In the genomic region with DNA sequence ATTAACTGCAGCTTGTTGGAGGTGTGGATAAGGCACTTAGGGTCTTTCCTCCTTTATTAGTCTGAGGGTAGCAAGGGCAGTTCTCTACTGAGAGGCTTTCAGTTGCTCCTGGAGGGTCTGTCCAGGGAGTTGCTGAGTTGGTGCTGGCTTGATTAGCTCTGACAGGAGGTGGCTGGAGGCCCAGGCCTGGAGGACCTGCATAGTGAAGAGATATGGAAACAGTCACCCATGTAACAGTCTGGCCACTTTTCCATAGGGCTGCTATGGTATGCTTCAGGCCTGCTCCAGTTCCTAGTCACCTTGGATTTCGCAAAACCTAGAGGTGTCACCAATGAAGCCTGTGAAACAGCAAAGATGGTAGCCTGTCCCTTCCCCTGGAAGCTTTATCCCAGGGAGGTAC, we compare ENCODE assay signal across 19 cellular contexts.
DNase-seq lines count a peak whose midpoint lies in the region; ATAC-seq and TF ChIP-seq lines count a peak whose summit lies in the region.
"Had no signal": no experiment of that assay in that cellular context is flagged by ENCODE, and none has a peak within 500 bp of the region (broad histone marks: within the 10 kb centered on the region; RNA-seq: fewer than 3 reads in every experiment).

No MANE protein-coding gene starts in this region.

- peaks cover 66% of the 10 kb centered on the region for H3K4me1 Mint-ChIP-seq in activated T-cell treated with anti-CD3 and anti-CD28 coated beads, Interleukin-2, amount 50 U/mL, for 72 hours (ENCODE audit: low read depth)
- H3K4me1 Mint-ChIP-seq in stimulated activated naive CD8-positive, alpha-beta T cell treated with anti-CD3 and anti-CD28 coated beads, Interleukin-15, amount 100 ng/mL, for 72 hours = peaks cover 84% of the 10 kb centered on the region

- H3K4me3 Mint-ChIP-seq in activated T-cell treated with anti-CD3 and anti-CD28 coated beads, Interleukin-2, amount 50 U/mL, for 72 hours = no peak overlapping the region
- no peak overlapping the region for H3K4me3 Mint-ChIP-seq in stimulated activated naive CD8-positive, alpha-beta T cell treated with anti-CD3 and anti-CD28 coated beads, Interleukin-15, amount 100 ng/mL, for 72 hours
- H3K4me3 Mint-ChIP-seq: CD14-positive monocyte had no signal

- TF ChIP-seq CTCF in heart right ventricle (IDR thresholded peaks at IDR 0.05) (no peak), tibial artery (IDR thresholded peaks at IDR 0.05) (no peak)

- no peaks in the 10 kb centered on the region for H3K27me3 Mint-ChIP-seq in activated T-cell treated with anti-CD3 and anti-CD28 coated beads, Interleukin-2, amount 50 U/mL, for 72 hours (ENCODE audit: low read depth)
- no peaks in the 10 kb centered on the region for H3K27me3 Mint-ChIP-seq in stimulated activated naive CD8-positive, alpha-beta T cell treated with anti-CD3 and anti-CD28 coated beads, Interleukin-15, amount 100 ng/mL, for 72 hours

- H3K9me3 ChIP-seq in heart right ventricle (peaks cover 0 to 13% (median 3%) of the 10 kb centered on the region in 11 donors), tibial artery (no peaks in the 10 kb centered on the region)

- intact Hi-C loops in heart right ventricle (cut with DNase I) (no loop called here), tibial artery (cut with DNase I; ENCODE audit: low total_unique reads) (no loop called here)

- H3K27me3 ChIP-seq in heart right ventricle (no peaks in the 10 kb centered on the region), tibial artery (no peaks in the 10 kb centered on the region)

- H3K36me3 Mint-ChIP-seq in activated T-cell treated with anti-CD3 and anti-CD28 coated beads, Interleukin-2, amount 50 U/mL, for 72 hours (ENCODE audit: insufficient read depth in 2 of 2) = peaks cover 16 to 17% of the 10 kb centered on the region in 2 donors
- H3K36me3 Mint-ChIP-seq: CD14-positive monocyte had no signal

- H3K27ac ChIP-seq in heart right ventricle (no peak overlapping the region), tibial artery (peak overlapping the region; percentile 28 to 32)

- no peak for DNase-seq in activated T-cell treated with anti-CD3 and anti-CD28 coated beads, Interleukin-2, amount 50 U/mL, for 72 hours
- DNase-seq in activated T-cell treated with anti-CD3 and anti-CD28 coated beads for 4 hours (no peak), heart right ventricle (peak in 1 of 2 donors; percentile 29), tibial artery (no peak), NCI-H2107 treated with DMSO at 0.1 percent for 48 hours (lab: John Stamatoyannopoulos, UW; ENCODE audit: unreplicated experiment) (no peak)
- DNase-seq in stimulated activated naive CD8-positive, alpha-beta T cell treated with anti-CD3 and anti-CD28 coated beads, Interleukin-15, amount 100 ng/mL, for 72 hours = no peak
- DNase-seq in stimulated activated naive CD8-positive, alpha-beta T cell treated with anti-CD3 and anti-CD28 coated beads, Interleukin-15, Interleukin-2, amounts not matched to agents 100 U/mL and 50 U/mL, for 24 hours = no peak
- DNase-seq: GDM1, KBM-7, NCI-H1105, NCI-H146, NCI-H2029, NCI-H2171, NCI-H345, NCI-H524, NCI-H774, SHP77 had no signal

- H3K4me1 ChIP-seq in heart right ventricle (peaks cover 0 to 18% (median 3%) of the 10 kb centered on the region in 9 donors), tibial artery (peaks cover 0 to 63% (median 18%) of the 10 kb centered on the region in 4 donors)

- WGBS in heart right ventricle, 2 donors = 48 to 79% methylated on average over 1 of the region's 1 CpG

- H3K36me3 ChIP-seq in heart right ventricle (no peaks in the 10 kb centered on the region), tibial artery (no peaks in the 10 kb centered on the region)

- ATAC-seq in activated T-cell treated with anti-CD3 and anti-CD28 coated beads, Interleukin-2, amount 50 U/mL, for 72 hours (replicated peaks in 1 of 2) = no peak
- no peak for ATAC-seq in stimulated activated naive CD8-positive, alpha-beta T cell treated with anti-CD3 and anti-CD28 coated beads, Interleukin-15, amount 100 ng/mL, for 72 hours
- no peak for ATAC-seq in stimulated activated naive CD8-positive, alpha-beta T cell treated with anti-CD3 and anti-CD28 coated beads, Interleukin-15, Interleukin-2, amounts not matched to agents 100 U/mL and 50 U/mL, for 24 hours
- ATAC-seq in heart right ventricle (peak in 6 of 8 donors; percentile 28 to 86 (median 64)), HG03139 (IDR thresholded peaks at IDR 0.05; ENCODE audit: unreplicated experiment) (no peak)

- no peak overlapping the region for H3K4me3 ChIP-seq in heart right ventricle
- no peak overlapping the region for H3K4me3 ChIP-seq in tibial artery

- H3K9me3 Mint-ChIP-seq in activated T-cell treated with anti-CD3 and anti-CD28 coated beads, Interleukin-2, amount 50 U/mL, for 72 hours = peaks cover 7 to 16% of the 10 kb centered on the region in 2 donors
- peaks cover 12 to 23% of the 10 kb centered on the region in 2 donors for H3K9me3 Mint-ChIP-seq in stimulated activated naive CD8-positive, alpha-beta T cell treated with anti-CD3 and anti-CD28 coated beads, Interleukin-15, amount 100 ng/mL, for 72 hours

- H3K27ac Mint-ChIP-seq in activated T-cell treated with anti-CD3 and anti-CD28 coated beads, Interleukin-2, amount 50 U/mL, for 72 hours = peak overlapping the region; percentile 68
- H3K27ac Mint-ChIP-seq in stimulated activated naive CD8-positive, alpha-beta T cell treated with anti-CD3 and anti-CD28 coated beads, Interleukin-15, amount 100 ng/mL, for 72 hours = peak overlapping the region; percentile 7 to 67
- H3K27ac Mint-ChIP-seq: CD14-positive monocyte had no signal

Comparison
In these comparisons a context has a peak if more than half of its experiments do, and no peak if none do; other contexts are left out.
1. ATAC-seq: peak in heart right ventricle (6 of 8); none in activated T-cell treated with anti-CD3 and anti-CD28 coated beads, Interleukin-2, amount 50 U/mL, for 72 hours (0 of 2), stimulated activated naive CD8-positive, alpha-beta T cell treated with anti-CD3 and anti-CD28 coated beads, Interleukin-15, amount 100 ng/mL, for 72 hours (single experiment), stimulated activated naive CD8-positive, alpha-beta T cell treated with anti-CD3 and anti-CD28 coated beads, Interleukin-15, Interleukin-2, amounts not matched to agents 100 U/mL and 50 U/mL, for 24 hours (single experiment) and HG03139 (single experiment).
2. H3K27ac ChIP-seq: peak in tibial artery (2 of 2); none in heart right ventricle (0 of 10).